Comparison of ENCODE assay signal across 24 cellular contexts in the genomic region with DNA sequence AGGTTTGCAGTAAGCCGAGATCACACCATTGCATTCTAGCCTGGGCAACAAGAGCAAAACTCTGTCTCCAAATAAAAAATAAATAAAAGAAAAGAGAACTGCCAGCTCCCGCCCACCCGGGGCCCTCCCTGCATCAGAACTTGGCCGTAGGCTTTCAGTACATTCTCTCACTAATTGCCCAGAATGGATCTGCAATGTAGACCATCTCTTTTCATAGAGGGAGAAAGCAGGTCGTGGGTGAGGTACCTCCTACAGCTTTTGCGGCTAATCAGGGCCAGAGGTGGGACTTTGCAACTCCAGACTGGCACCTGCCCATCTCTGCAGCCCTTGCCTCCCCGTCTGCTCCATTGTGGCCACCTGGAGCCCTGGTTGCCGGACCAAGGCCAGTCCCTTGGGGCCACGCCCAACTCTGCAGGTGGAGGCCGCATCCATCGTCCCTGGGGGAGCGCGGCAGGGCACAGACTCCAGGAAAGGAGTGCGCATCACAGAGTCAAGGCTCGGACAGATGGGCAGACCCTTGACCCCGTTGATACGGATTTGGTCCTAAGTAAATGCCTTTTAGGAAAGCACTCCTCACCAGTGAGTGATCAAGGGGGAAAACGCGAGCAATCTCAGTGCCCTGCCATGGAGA.
"Had no signal": no experiment of that assay in that cellular context is flagged by ENCODE, and none has a peak within 500 bp of the region (broad histone marks: within the 10 kb centered on the region; RNA-seq: fewer than 3 reads in every experiment).

No MANE protein-coding gene starts in this region.

- DNase-seq: activated CD4-positive, alpha-beta T cell treated with anti-CD3 and anti-CD28 coated beads for 4 hours; activated CD8-positive, alpha-beta T cell treated with anti-CD3 and anti-CD28 coated beads for 36 hours; activated gamma-delta T cell; activated naive CD4-positive, alpha-beta T cell treated with anti-CD3 and anti-CD28 coated beads for 36 hours; activated T-cell treated with anti-CD3 and anti-CD28 coated beads, Interleukin-2, amount 50 U/mL, for 24 hours; amygdala; MG63; MV-4-11; NCI-H1092 treated with DMSO at 0.1 percent for 48 hours; NCI-H1436; NCI-H1694 treated with DMSO at 0.1 percent for 48 hours; NCI-H2029 treated with DMSO at 0.1 percent for 48 hours; NCI-H345; NCI-H510A; NCI-H526 treated with DMSO at 0.1 percent for 48 hours; NCI-H82; Right ventricle myocardium superior; SJCRH30; SK-N-SH; T-helper 1 cell had no signal

- H3K9me3 ChIP-seq: MG63, SJCRH30, SK-N-SH had no signal

- H3K4me2 ChIP-seq: SK-N-SH had no signal

- H3K4me3 ChIP-seq: MG63, SJCRH30 had no signal

- H3K27ac Mint-ChIP-seq: activated CD8-positive, alpha-beta T cell treated with anti-CD3 and anti-CD28 coated beads for 36 hours; activated naive CD4-positive, alpha-beta T cell treated with anti-CD3 and anti-CD28 coated beads for 36 hours; activated T-cell treated with anti-CD3 and anti-CD28 coated beads, Interleukin-2, amount 50 U/mL, for 24 hours; activated T-helper 1 cell treated with anti-CD3 and anti-CD28 coated beads, Interleukin-12 subunit alpha, Interleukin-12 subunit beta, Interleukin-2, Interleukin-4 antibody, amounts not matched to agents 30 ng/mL and 10 ng/mL and 1 ng/mL, durations not matched to agents 14 hours and 24 hours and 36 hours had no signal

- H3K9ac ChIP-seq: SK-N-SH had no signal

- H3K36me3 ChIP-seq: MG63 had no signal

- H3K9me3 Mint-ChIP-seq: activated CD8-positive, alpha-beta T cell treated with anti-CD3 and anti-CD28 coated beads for 36 hours; activated naive CD4-positive, alpha-beta T cell treated with anti-CD3 and anti-CD28 coated beads for 36 hours; activated T-cell treated with anti-CD3 and anti-CD28 coated beads, Interleukin-2, amount 50 U/mL, for 24 hours; activated T-helper 1 cell treated with anti-CD3 and anti-CD28 coated beads, Interleukin-12 subunit alpha, Interleukin-12 subunit beta, Interleukin-2, Interleukin-4 antibody, amounts not matched to agents 30 ng/mL and 10 ng/mL and 1 ng/mL, durations not matched to agents 14 hours and 24 hours and 36 hours; brain had no signal

- H3K27me3 Mint-ChIP-seq: activated CD8-positive, alpha-beta T cell treated with anti-CD3 and anti-CD28 coated beads for 36 hours; activated naive CD8-positive, alpha-beta T cell; activated T-cell treated with anti-CD3 and anti-CD28 coated beads, Interleukin-2, amount 50 U/mL, for 24 hours; brain had no signal

- H3K27ac ChIP-seq: SJCRH30, VCaP had no signal

- H3K27me3 ChIP-seq: MG63, SJCRH30 had no signal

- ATAC-seq: activated CD8-positive, alpha-beta T cell treated with anti-CD3 and anti-CD28 coated beads for 36 hours had no signal

- H3K4me3 Mint-ChIP-seq: activated CD8-positive, alpha-beta T cell treated with anti-CD3 and anti-CD28 coated beads for 36 hours; activated naive CD4-positive, alpha-beta T cell treated with anti-CD3 and anti-CD28 coated beads for 36 hours; activated naive CD8-positive, alpha-beta T cell; activated T-cell treated with anti-CD3 and anti-CD28 coated beads, Interleukin-2, amount 50 U/mL, for 24 hours; activated T-helper 1 cell treated with anti-CD3 and anti-CD28 coated beads, Interleukin-12 subunit alpha, Interleukin-12 subunit beta, Interleukin-2, Interleukin-4 antibody, amounts not matched to agents 30 ng/mL and 10 ng/mL and 1 ng/mL, durations not matched to agents 14 hours and 24 hours and 36 hours; brain had no signal
